In genomic region chr2:117850461-117850860, GRCh38 we compare ENCODE assay signal across 24 cellular contexts.
"Had no signal": no experiment of that assay in that cellular context is flagged by ENCODE, and none has a peak within 500 bp of the region (broad histone marks: within the 10 kb centered on the region; RNA-seq: fewer than 3 reads in every experiment).

No MANE protein-coding gene starts in this region.

- H3K4me1 Mint-ChIP-seq: naive thymus-derived CD8-positive, alpha-beta T cell; stimulated activated naive CD8-positive, alpha-beta T cell treated with anti-CD3 and anti-CD28 coated beads, Interleukin-15, amount 100 ng/mL, for 72 hours had no signal

- H3K27ac Mint-ChIP-seq: naive thymus-derived CD8-positive, alpha-beta T cell; stimulated activated memory B cell treated with anti-CD40 and anti-IgM and Interleukin-4, amounts not matched to agents 10 μg/mL and 1 μg/mL and 100 μg/mL, for 72 hours; stimulated activated naive CD8-positive, alpha-beta T cell treated with anti-CD3 and anti-CD28 coated beads, Interleukin-15, amount 100 ng/mL, for 72 hours had no signal

- H3K9me3 ChIP-seq: esophagus muscularis mucosa, gastrocnemius medialis, heart right ventricle, mucosa of descending colon, pancreas, psoas muscle, right lobe of liver, testis, tibial nerve, upper lobe of right lung, vagina had no signal

- H3K36me3 Mint-ChIP-seq: stimulated activated memory B cell treated with anti-CD40 and anti-IgM and Interleukin-4, amounts not matched to agents 10 μg/mL and 1 μg/mL and 100 μg/mL, for 72 hours had no signal

- H3K4me3 ChIP-seq: dorsolateral prefrontal cortex, esophagus muscularis mucosa, gastrocnemius medialis, heart right ventricle, mucosa of descending colon, pancreas, psoas muscle, right lobe of liver, spleen, testis, tibial nerve, upper lobe of right lung, vagina had no signal

- H3K27me3 ChIP-seq: right lobe of liver, testis, vagina had no signal

- H3K4me3 Mint-ChIP-seq: naive thymus-derived CD8-positive, alpha-beta T cell; stimulated activated memory B cell treated with anti-CD40 and anti-IgM and Interleukin-4, amounts not matched to agents 10 μg/mL and 1 μg/mL and 100 μg/mL, for 72 hours; stimulated activated naive CD8-positive, alpha-beta T cell treated with anti-CD3 and anti-CD28 coated beads, Interleukin-15, amount 100 ng/mL, for 72 hours had no signal

- H3K36me3 ChIP-seq: esophagus muscularis mucosa, gastrocnemius medialis, heart right ventricle, pancreas, right lobe of liver, spleen, tibial nerve, upper lobe of right lung, vagina had no signal

- FAIRE-seq: pancreas had no signal

- H3K4me1 ChIP-seq: esophagus muscularis mucosa, gastrocnemius medialis, heart right ventricle, pancreas, psoas muscle, right lobe of liver, spleen, testis, tibial nerve, upper lobe of right lung, vagina had no signal

- DNase-seq: cortex of kidney; dorsolateral prefrontal cortex; effector memory CD4-positive, alpha-beta T cell; gastrocnemius medialis; heart right ventricle; left colon; mucosa of descending colon; naive thymus-derived CD8-positive, alpha-beta T cell; nucleus accumbens; pancreas; psoas muscle; right lobe of liver; spleen; stimulated activated CD4-positive, alpha-beta T cell treated with anti-CD3 and anti-CD28 coated beads, Interleukin-15, amount 100 ng/mL, for 24 hours; stimulated activated CD4-positive, alpha-beta T cell treated with anti-CD3 and anti-CD28 coated beads, Interleukin-1b, Interleukin-23, amount 100 ng/mL, for 48 hours; stimulated activated CD4-positive, alpha-beta T cell treated with anti-CD3 and anti-CD28 coated beads, Interleukin-4, amount 100 ng/mL, for 24 hours; stimulated activated naive CD8-positive, alpha-beta T cell treated with anti-CD3 and anti-CD28 coated beads, Interleukin-15, amount 100 ng/mL, for 72 hours; testis; upper lobe of right lung had no signal

- H3K27ac ChIP-seq: dorsolateral prefrontal cortex, epithelial cell of prostate, esophagus muscularis mucosa, gastrocnemius medialis, heart right ventricle, pancreas, psoas muscle, right lobe of liver, spleen, testis, tibial nerve, upper lobe of right lung, vagina had no signal

- ATAC-seq: gastrocnemius medialis; heart right ventricle; left colon; mucosa of descending colon; naive thymus-derived CD8-positive, alpha-beta T cell; pancreas; psoas muscle; right lobe of liver; stimulated activated memory B cell treated with anti-CD40 and anti-IgM and Interleukin-4, amounts not matched to agents 10 μg/mL and 1 μg/mL and 100 μg/mL, for 72 hours; stimulated activated naive CD8-positive, alpha-beta T cell treated with anti-CD3 and anti-CD28 coated beads, Interleukin-15, amount 100 ng/mL, for 72 hours; upper lobe of right lung had no signal
